16 cellular contexts compared by ENCODE assay signal in genomic region chr15:101209285-101209821, GRCh38. TPM values are rescaled to one million over a fixed set of nuclear protein-coding genes. Genes with fewer than 3 reads are reported as not detected.
DNase-seq lines count a peak whose midpoint lies in the region; ATAC-seq and TF ChIP-seq lines count a peak whose summit lies in the region.
"Had no signal": no experiment of that assay in that cellular context is flagged by ENCODE, and none has a peak within 500 bp of the region (broad histone marks: within the 10 kb centered on the region; RNA-seq: fewer than 3 reads in every experiment).

No MANE protein-coding gene starts in this region.

- H2AFZ ChIP-seq in GM23338, result no peak overlapping the region

- in situ Hi-C loops in brain microvascular endothelial cell (cut with HindIII; ENCODE audit: low pct_ligation_motif_present, low sequenced_read_pairs), result no loop called here

- TF ChIP-seq CTCF in GM23338 (conservative IDR thresholded peaks at IDR 0.05; ENCODE audit: low read depth in 2 of 2), result no peak
- TF ChIP-seq CTCF in brain microvascular endothelial cell (IDR thresholded peaks at IDR 0.05; ENCODE audit: low read depth, low read length, missing control alignments), result no peak
- TF ChIP-seq CTCF in psoas muscle (IDR thresholded peaks at IDR 0.05), result no peak

- ATAC-seq in GM23338 (no peak), GM18868 (IDR thresholded peaks at IDR 0.05; ENCODE audit: unreplicated experiment) (no peak), psoas muscle (no peak), HG03045 (IDR thresholded peaks at IDR 0.05; ENCODE audit: unreplicated experiment) (no peak)
- ATAC-seq: A549; effector memory CD8-positive, alpha-beta T cell; HepG2 had no signal

- intact Hi-C loops in psoas muscle (cut with DNase I), result loop anchor here in 1 of 2 donors (5.0 kb wide), 1 partner anchor 38 kb away; no protein-coding TSS in a partner anchor

- H3K4me3 ChIP-seq in GM23338 (no peak overlapping the region), brain microvascular endothelial cell (ENCODE audit: low read depth, low read length) (no peak overlapping the region), muscle layer of colon (ENCODE audit: low read depth in 1 of 2, low read length in 2 of 2) (no peak overlapping the region), psoas muscle (no peak overlapping the region)
- H3K4me3 ChIP-seq: A549, vagina had no signal

- H3K4me1 ChIP-seq in GM23338 (ENCODE audit: insufficient read depth), result no peaks in the 10 kb centered on the region
- peaks cover 15% of the 10 kb centered on the region for H3K4me1 ChIP-seq in muscle layer of colon (ENCODE audit: insufficient read depth, low read length)
- peaks cover 36% of the 10 kb centered on the region for H3K4me1 ChIP-seq in psoas muscle

- 78 to 82% (median 78%) methylated on average over 5 of the region's 5 CpGs for WGBS in psoas muscle, 3 donors

- H3F3A ChIP-seq in GM23338 (replicated peaks; ENCODE audit: low read depth), result no peaks in the 10 kb centered on the region

- peaks cover 71% of the 10 kb centered on the region for H3K4me1 Mint-ChIP-seq in T-helper 2 cell treated with Interferon-gamma antibody and Interleukin-4, amounts not matched to agents 5 μg/mL and 100 μg/mL, for 36 hours (ENCODE audit: low read depth)
- H3K4me1 Mint-ChIP-seq in GM23338, result peaks cover 16% of the 10 kb centered on the region; the same call in 2 of the 3 replicates

- no peaks in the 10 kb centered on the region for H3K9me3 Mint-ChIP-seq in T-helper 2 cell treated with Interferon-gamma antibody and Interleukin-4, amounts not matched to agents 5 μg/mL and 100 μg/mL, for 36 hours
- no peaks in the 10 kb centered on the region for H3K9me3 Mint-ChIP-seq in GM23338
- H3K9me3 Mint-ChIP-seq: CD4-positive, alpha-beta T cell; effector memory CD8-positive, alpha-beta T cell had no signal

- H3K27me3 ChIP-seq in GM23338 (ENCODE audit: insufficient read depth), result no peaks in the 10 kb centered on the region
- no peaks in the 10 kb centered on the region for H3K27me3 ChIP-seq in brain microvascular endothelial cell (replicated peaks)
- no peaks in the 10 kb centered on the region for H3K27me3 ChIP-seq in muscle layer of colon (ENCODE audit: control insufficient read depth in 1 of 2, insufficient read depth in 2 of 2, low read length in 2 of 2)
- no peaks in the 10 kb centered on the region for H3K27me3 ChIP-seq in psoas muscle (ENCODE audit: insufficient read depth in 3 of 3, low read length in 2 of 3)
- H3K27me3 ChIP-seq: vagina had no signal

- no peak overlapping the region for H3K4me2 ChIP-seq in GM23338
- H3K4me2 ChIP-seq: A549 had no signal

- no peaks in the 10 kb centered on the region for H3K27me3 Mint-ChIP-seq in T-helper 2 cell treated with Interferon-gamma antibody and Interleukin-4, amounts not matched to agents 5 μg/mL and 100 μg/mL, for 36 hours (ENCODE audit: low read depth)
- no peaks in the 10 kb centered on the region for H3K27me3 Mint-ChIP-seq in GM23338 (ENCODE audit: insufficient read depth, low read depth, poor library complexity)
- H3K27me3 Mint-ChIP-seq: CD4-positive, alpha-beta T cell; effector memory CD8-positive, alpha-beta T cell had no signal

- peak overlapping the region; percentile 38 for H3K27ac Mint-ChIP-seq in T-helper 2 cell treated with Interferon-gamma antibody and Interleukin-4, amounts not matched to agents 5 μg/mL and 100 μg/mL, for 36 hours
- H3K27ac Mint-ChIP-seq in GM23338, result no peak overlapping the region
- H3K27ac Mint-ChIP-seq: CD4-positive, alpha-beta T cell had no signal

- peaks cover 100% of the 10 kb centered on the region for H3K79me2 ChIP-seq in GM23338 (replicated peaks; ENCODE audit: insufficient read depth)

- no peak for DNase-seq in T-helper 2 cell treated with Interferon-gamma antibody and Interleukin-4, amounts not matched to agents 5 μg/mL and 100 μg/mL, for 36 hours (ENCODE audit: low spot score)
- DNase-seq in T-helper 2 cell (no peak), GM23338 (ENCODE audit: low spot score) (no peak), brain microvascular endothelial cell (no peak), psoas muscle (no peak)
- DNase-seq: CD4-positive, alpha-beta T cell; DMS79 treated with DMSO at 0.1 percent for 48 hours; effector memory CD8-positive, alpha-beta T cell; NCI-H2081 treated with DMSO at 0.1 percent for 48 hours; NCI-H524 treated with DMSO at 0.1 percent for 48 hours had no signal

- peaks cover 8% of the 10 kb centered on the region for H3K36me3 Mint-ChIP-seq in T-helper 2 cell treated with Interferon-gamma antibody and Interleukin-4, amounts not matched to agents 5 μg/mL and 100 μg/mL, for 36 hours (ENCODE audit: low read depth)
- H3K36me3 Mint-ChIP-seq in GM23338 (ENCODE audit: low read depth), result no peaks in the 10 kb centered on the region

- H3K36me3 ChIP-seq in GM23338 (ENCODE audit: insufficient read depth) (no peaks in the 10 kb centered on the region), brain microvascular endothelial cell (replicated peaks) (no peaks in the 10 kb centered on the region), muscle layer of colon (ENCODE audit: insufficient read depth, low read length) (no peaks in the 10 kb centered on the region), psoas muscle (ENCODE audit: insufficient read depth in 1 of 2, low read depth in 1 of 2) (no peaks in the 10 kb centered on the region)
- H3K36me3 ChIP-seq: vagina had no signal

- no peaks in the 10 kb centered on the region for H3K9me2 ChIP-seq in GM23338 (ENCODE audit: insufficient read depth)

- 0 out of 2 replicates have a peak overlapping the region, but pooled peaks have one; percentile 3 for H3K27ac ChIP-seq in GM23338 (ENCODE audit: low read depth)
- peak overlapping the region; percentile 13 for H3K27ac ChIP-seq in brain microvascular endothelial cell
- H3K27ac ChIP-seq in muscle layer of colon (ENCODE audit: low read depth, low read length), result peak overlapping the region; percentile 12
- no peak overlapping the region for H3K27ac ChIP-seq in psoas muscle
- H3K27ac ChIP-seq: A549, vagina had no signal

- H4K20me1 ChIP-seq in GM23338 (replicated peaks; ENCODE audit: insufficient read depth), result peaks cover 39% of the 10 kb centered on the region

- H3K9me3 ChIP-seq in muscle layer of colon (ENCODE audit: low read length) (no peaks in the 10 kb centered on the region), psoas muscle (no peaks in the 10 kb centered on the region)
- H3K9me3 ChIP-seq: A549, vagina had no signal

- no peak overlapping the region for H3K4me3 Mint-ChIP-seq in T-helper 2 cell treated with Interferon-gamma antibody and Interleukin-4, amounts not matched to agents 5 μg/mL and 100 μg/mL, for 36 hours
- no peak overlapping the region for H3K4me3 Mint-ChIP-seq in GM23338
- H3K4me3 Mint-ChIP-seq: CD4-positive, alpha-beta T cell; effector memory CD8-positive, alpha-beta T cell had no signal

- no peak overlapping the region for H3K9ac ChIP-seq in muscle layer of colon (ENCODE audit: low read length)

TF ChIP-seq in GM23338, 12 proteins besides CTCF, POLR2A, EP300 and RAD21 (continues in another document):
- no peak for TF ChIP-seq ZNF114 (CRISPR knock-in tag; IDR thresholded peaks at IDR 0.05)
- no peak for TF ChIP-seq EZH2phosphoT487 (IDR thresholded peaks at IDR 0.05; ENCODE audit: unreplicated experiment)
- no peak for TF ChIP-seq ZNF331 (CRISPR knock-in tag; IDR thresholded peaks at IDR 0.05; ENCODE audit: low read depth)
- no peak for TF ChIP-seq CREB1 (CRISPR knock-in tag; IDR thresholded peaks at IDR 0.05; ENCODE audit: low read depth)
- no peak for TF ChIP-seq POLR2AphosphoS5 (IDR thresholded peaks at IDR 0.05; ENCODE audit: low read depth)
- TF ChIP-seq ETS1 (IDR thresholded peaks at IDR 0.05), result no peak
- no peak for TF ChIP-seq STAT1 (IDR thresholded peaks at IDR 0.05; ENCODE audit: unreplicated experiment)
- TF ChIP-seq NANOG (IDR thresholded peaks at IDR 0.05; ENCODE audit: borderline replicate concordance), result no peak
- no peak for TF ChIP-seq REST (IDR thresholded peaks at IDR 0.05; ENCODE audit: unreplicated experiment)

RNA-seq across cellular contexts. Expression of gene CHSY1, which starts 42.5 kb away (rescaled TPM):
- total RNA-seq in GM23338 (2014; rRNA removed; shearing (Covaris generic)), result 45.4 and 47.7 TPM in 2 replicates
- polyA plus RNA-seq in GM23338 (2016; fragmentation: Nextera tagmentation; extraction: Ambion mirVana), result 9.8 and 11.6 TPM in 2 replicates
- 10 to 100 TPM in 2 of 4 donors, 1 to 10 TPM in 2; 6.7 to 11.4 (median 8.5) TPM for total RNA-seq in psoas muscle
- 1 to 10 TPM; 2.9 to 5.0 (median 4.4) TPM for polyA plus RNA-seq in psoas muscle
